Comparison of ENCODE assay signal across 20 cellular contexts in the genomic region with DNA sequence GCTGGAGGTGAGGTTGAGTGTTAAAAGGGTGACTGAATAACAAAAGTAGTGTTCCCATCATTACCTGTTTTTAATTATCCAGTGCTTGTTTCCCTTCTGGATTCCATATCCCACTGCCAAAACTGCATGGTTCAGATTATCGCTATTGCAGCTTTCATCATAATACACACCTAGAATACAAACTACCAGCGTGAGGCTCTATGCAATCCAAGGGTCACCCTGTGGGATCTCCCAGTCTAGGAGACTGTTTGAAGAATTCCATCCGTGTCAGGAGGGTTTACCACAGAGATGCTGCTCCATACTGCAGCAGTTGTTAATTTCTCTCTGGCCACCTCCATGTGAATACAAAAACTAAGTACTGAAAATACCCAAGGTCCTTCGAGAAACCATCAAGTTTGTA. TPM values are rescaled to one million over a fixed set of nuclear protein-coding genes. Genes with fewer than 3 reads are reported as not detected.
DNase-seq lines count a peak whose midpoint lies in the region; ATAC-seq and TF ChIP-seq lines count a peak whose summit lies in the region.
"Had no signal": no experiment of that assay in that cellular context is flagged by ENCODE, and none has a peak within 500 bp of the region (broad histone marks: within the 10 kb centered on the region; RNA-seq: fewer than 3 reads in every experiment).

No MANE protein-coding gene starts in this region.

- H3K27ac Mint-ChIP-seq in GM23338 (no peak overlapping the region), nephron progenitor cell (no peak overlapping the region)
- H3K27ac Mint-ChIP-seq: CD4-positive, CD25-positive, alpha-beta regulatory T cell; CD8-positive, alpha-beta memory T cell had no signal

- no peaks in the 10 kb centered on the region for H3K27me3 Mint-ChIP-seq in GM23338 (ENCODE audit: insufficient read depth, low read depth, poor library complexity)
- H3K27me3 Mint-ChIP-seq in nephron progenitor cell (ENCODE audit: low read depth, poor library complexity), result no peaks in the 10 kb centered on the region
- H3K27me3 Mint-ChIP-seq: CD4-positive, CD25-positive, alpha-beta regulatory T cell; CD8-positive, alpha-beta memory T cell had no signal

- H3F3A ChIP-seq in GM23338 (replicated peaks; ENCODE audit: low read depth), result no peaks in the 10 kb centered on the region

- H3K4me3 Mint-ChIP-seq in GM23338 (no peak overlapping the region), nephron progenitor cell (peak overlapping the region; percentile 11)
- H3K4me3 Mint-ChIP-seq: CD4-positive, CD25-positive, alpha-beta regulatory T cell; CD8-positive, alpha-beta memory T cell; HFFc6 had no signal

- H3K4me1 Mint-ChIP-seq in GM23338 (peaks cover 30% of the 10 kb centered on the region), nephron progenitor cell (peaks cover 30% of the 10 kb centered on the region)
- H3K4me1 Mint-ChIP-seq: CD4-positive, CD25-positive, alpha-beta regulatory T cell; CD8-positive, alpha-beta memory T cell had no signal

- no peaks in the 10 kb centered on the region for H3K36me3 ChIP-seq in GM23338 (ENCODE audit: insufficient read depth)
- H3K36me3 ChIP-seq: BE2C had no signal

- no peak overlapping the region for H3K4me3 ChIP-seq in GM23338
- H3K4me3 ChIP-seq in choroid plexus epithelial cell (ENCODE audit: low read depth, low read length), result no peak overlapping the region
- H3K4me3 ChIP-seq: GM12878 had no signal

- H3K9me3 Mint-ChIP-seq in GM23338 (no peaks in the 10 kb centered on the region), nephron progenitor cell (no peaks in the 10 kb centered on the region)
- H3K9me3 Mint-ChIP-seq: CD4-positive, CD25-positive, alpha-beta regulatory T cell; CD8-positive, alpha-beta memory T cell; HFFc6 had no signal

- peaks cover 21% of the 10 kb centered on the region for H3K4me1 ChIP-seq in GM23338 (ENCODE audit: insufficient read depth)
- H3K4me1 ChIP-seq: BE2C had no signal

- ATAC-seq in GM23338, result no peak
- no peak for ATAC-seq in GM19328 (IDR thresholded peaks at IDR 0.05; ENCODE audit: unreplicated experiment)
- ATAC-seq in HG02885 (IDR thresholded peaks at IDR 0.05; ENCODE audit: poor library complexity, unreplicated experiment), result no peak
- ATAC-seq: GM12878, HCT116 had no signal

- no peaks in the 10 kb centered on the region for H3K9me2 ChIP-seq in GM23338 (ENCODE audit: insufficient read depth)

- H3K27ac ChIP-seq in GM23338 (ENCODE audit: low read depth), result no peak overlapping the region

- H3K27me3 ChIP-seq in GM23338 (ENCODE audit: insufficient read depth), result no peaks in the 10 kb centered on the region
- H3K27me3 ChIP-seq: BE2C had no signal

- TF ChIP-seq CTCF in GM23338 (conservative IDR thresholded peaks at IDR 0.05; ENCODE audit: low read depth in 2 of 2) (no peak), choroid plexus epithelial cell (conservative IDR thresholded peaks at IDR 0.05; ENCODE audit: low read depth, low read length) (no peak), nephron progenitor cell (IDR thresholded peaks at IDR 0.05) (no peak)

- no peak for DNase-seq in GM23338 (ENCODE audit: low spot score)
- DNase-seq in choroid plexus epithelial cell (ENCODE audit: low read depth), result peak; percentile 31
- DNase-seq in nephron progenitor cell, result no peak
- no peak for DNase-seq in activated CD4-positive, alpha-beta T cell treated with anti-CD3 and anti-CD28 coated beads for 1 hour
- DNase-seq: BE2C; C1 segment of cervical spinal cord; CD4-positive, CD25-positive, alpha-beta regulatory T cell; CD8-positive, alpha-beta memory T cell; DMS 273 treated with DMSO at 0.1 percent for 48 hours; DMS53; DND-41; EL; GOT3; H7; HFFc6 had no signal

- 0 out of 2 replicates have a peak overlapping the region, but pooled peaks have one; percentile 4 for H3K4me2 ChIP-seq in GM23338

- H3K36me3 Mint-ChIP-seq in GM23338 (ENCODE audit: low read depth), result no peaks in the 10 kb centered on the region
- peaks cover 9% of the 10 kb centered on the region for H3K36me3 Mint-ChIP-seq in nephron progenitor cell (ENCODE audit: low read depth)

- no peak overlapping the region for H2AFZ ChIP-seq in GM23338

- H3K79me2 ChIP-seq in GM23338 (replicated peaks; ENCODE audit: insufficient read depth), result no peaks in the 10 kb centered on the region

- H4K20me1 ChIP-seq in GM23338 (replicated peaks; ENCODE audit: insufficient read depth), result no peaks in the 10 kb centered on the region

TF ChIP-seq in GM23338, 12 proteins besides CTCF, POLR2A, EP300 and RAD21 (continues in another document):
- TF ChIP-seq, protein P1, sequence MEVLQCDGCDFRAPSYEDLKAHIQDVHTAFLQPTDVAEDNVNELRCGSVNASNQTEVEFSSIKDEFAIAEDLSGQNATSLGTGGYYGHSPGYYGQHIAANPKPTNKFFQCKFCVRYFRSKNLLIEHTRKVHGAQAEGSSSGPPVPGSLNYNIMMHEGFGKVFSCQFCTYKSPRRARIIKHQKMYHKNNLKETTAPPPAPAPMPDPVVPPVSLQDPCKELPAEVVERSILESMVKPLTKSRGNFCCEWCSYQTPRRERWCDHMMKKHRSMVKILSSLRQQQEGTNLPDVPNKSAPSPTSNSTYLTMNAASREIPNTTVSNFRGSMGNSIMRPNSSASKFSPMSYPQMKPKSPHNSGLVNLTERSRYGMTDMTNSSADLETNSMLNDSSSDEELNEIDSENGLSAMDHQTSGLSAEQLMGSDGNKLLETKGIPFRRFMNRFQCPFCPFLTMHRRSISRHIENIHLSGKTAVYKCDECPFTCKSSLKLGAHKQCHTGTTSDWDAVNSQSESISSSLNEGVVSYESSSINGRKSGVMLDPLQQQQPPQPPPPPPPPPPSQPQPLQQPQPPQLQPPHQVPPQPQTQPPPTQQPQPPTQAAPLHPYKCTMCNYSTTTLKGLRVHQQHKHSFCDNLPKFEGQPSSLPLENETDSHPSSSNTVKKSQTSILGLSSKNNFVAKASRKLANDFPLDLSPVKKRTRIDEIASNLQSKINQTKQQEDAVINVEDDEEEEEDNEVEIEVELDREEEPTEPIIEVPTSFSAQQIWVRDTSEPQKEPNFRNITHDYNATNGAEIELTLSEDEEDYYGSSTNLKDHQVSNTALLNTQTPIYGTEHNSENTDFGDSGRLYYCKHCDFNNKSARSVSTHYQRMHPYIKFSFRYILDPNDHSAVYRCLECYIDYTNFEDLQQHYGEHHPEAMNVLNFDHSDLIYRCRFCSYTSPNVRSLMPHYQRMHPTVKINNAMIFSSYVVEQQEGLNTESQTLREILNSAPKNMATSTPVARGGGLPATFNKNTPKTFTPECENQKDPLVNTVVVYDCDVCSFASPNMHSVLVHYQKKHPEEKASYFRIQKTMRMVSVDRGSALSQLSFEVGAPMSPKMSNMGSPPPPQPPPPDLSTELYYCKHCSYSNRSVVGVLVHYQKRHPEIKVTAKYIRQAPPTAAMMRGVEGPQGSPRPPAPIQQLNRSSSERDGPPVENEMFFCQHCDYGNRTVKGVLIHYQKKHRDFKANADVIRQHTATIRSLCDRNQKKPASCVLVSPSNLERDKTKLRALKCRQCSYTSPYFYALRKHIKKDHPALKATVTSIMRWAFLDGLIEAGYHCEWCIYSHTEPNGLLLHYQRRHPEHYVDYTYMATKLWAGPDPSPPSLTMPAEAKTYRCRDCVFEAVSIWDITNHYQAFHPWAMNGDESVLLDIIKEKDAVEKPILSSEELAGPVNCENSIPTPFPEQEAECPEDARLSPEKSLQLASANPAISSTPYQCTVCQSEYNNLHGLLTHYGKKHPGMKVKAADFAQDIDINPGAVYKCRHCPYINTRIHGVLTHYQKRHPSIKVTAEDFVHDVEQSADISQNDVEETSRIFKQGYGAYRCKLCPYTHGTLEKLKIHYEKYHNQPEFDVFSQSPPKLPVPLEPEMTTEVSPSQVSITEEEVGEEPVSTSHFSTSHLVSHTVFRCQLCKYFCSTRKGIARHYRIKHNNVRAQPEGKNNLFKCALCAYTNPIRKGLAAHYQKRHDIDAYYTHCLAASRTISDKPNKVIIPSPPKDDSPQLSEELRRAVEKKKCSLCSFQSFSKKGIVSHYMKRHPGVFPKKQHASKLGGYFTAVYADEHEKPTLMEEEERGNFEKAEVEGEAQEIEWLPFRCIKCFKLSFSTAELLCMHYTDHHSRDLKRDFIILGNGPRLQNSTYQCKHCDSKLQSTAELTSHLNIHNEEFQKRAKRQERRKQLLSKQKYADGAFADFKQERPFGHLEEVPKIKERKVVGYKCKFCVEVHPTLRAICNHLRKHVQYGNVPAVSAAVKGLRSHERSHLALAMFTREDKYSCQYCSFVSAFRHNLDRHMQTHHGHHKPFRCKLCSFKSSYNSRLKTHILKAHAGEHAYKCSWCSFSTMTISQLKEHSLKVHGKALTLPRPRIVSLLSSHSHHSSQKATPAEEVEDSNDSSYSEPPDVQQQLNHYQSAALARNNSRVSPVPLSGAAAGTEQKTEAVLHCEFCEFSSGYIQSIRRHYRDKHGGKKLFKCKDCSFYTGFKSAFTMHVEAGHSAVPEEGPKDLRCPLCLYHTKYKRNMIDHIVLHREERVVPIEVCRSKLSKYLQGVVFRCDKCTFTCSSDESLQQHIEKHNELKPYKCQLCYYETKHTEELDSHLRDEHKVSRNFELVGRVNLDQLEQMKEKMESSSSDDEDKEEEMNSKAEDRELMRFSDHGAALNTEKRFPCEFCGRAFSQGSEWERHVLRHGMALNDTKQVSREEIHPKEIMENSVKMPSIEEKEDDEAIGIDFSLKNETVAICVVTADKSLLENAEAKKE (CRISPR knock-in tag; IDR thresholded peaks at IDR 0.05), result no peak
- no peak for TF ChIP-seq EZH2 (IDR thresholded peaks at IDR 0.05; ENCODE audit: low read depth, unreplicated experiment)
- no peak for TF ChIP-seq CREB1 (CRISPR knock-in tag; IDR thresholded peaks at IDR 0.05; ENCODE audit: low read depth)
- no peak for TF ChIP-seq STAT1 (IDR thresholded peaks at IDR 0.05; ENCODE audit: unreplicated experiment)
- no peak for TF ChIP-seq POLR2AphosphoS5 (IDR thresholded peaks at IDR 0.05; ENCODE audit: low read depth)
- TF ChIP-seq EZH2phosphoT487 (IDR thresholded peaks at IDR 0.05; ENCODE audit: unreplicated experiment), result no peak
- no peak for TF ChIP-seq JUNB (IDR thresholded peaks at IDR 0.05; ENCODE audit: unreplicated experiment)

RNA-seq across cellular contexts. Expression of gene CTSK, which starts 9.0 kb away (rescaled TPM):
- total RNA-seq in GM23338 (2014; rRNA removed; shearing (Covaris generic)), result 1.7 and 2.8 TPM in 2 replicates
- 2.7 and 3.3 TPM in 2 replicates for polyA plus RNA-seq in GM23338 (2016; fragmentation: Nextera tagmentation; extraction: Ambion mirVana)

RNA-seq across cellular contexts. Expression of gene CTSS, which starts 33.5 kb away (rescaled TPM):
- total RNA-seq in GM23338 (2014; rRNA removed; shearing (Covaris generic)), result not detected in 2 replicates
- 0.16 TPM in 1 of 2 replicates, not detected in the other for polyA plus RNA-seq in GM23338 (2016; fragmentation: Nextera tagmentation; extraction: Ambion mirVana)
- total RNA-seq: G401, H7 had no signal
